In the genomic region with DNA sequence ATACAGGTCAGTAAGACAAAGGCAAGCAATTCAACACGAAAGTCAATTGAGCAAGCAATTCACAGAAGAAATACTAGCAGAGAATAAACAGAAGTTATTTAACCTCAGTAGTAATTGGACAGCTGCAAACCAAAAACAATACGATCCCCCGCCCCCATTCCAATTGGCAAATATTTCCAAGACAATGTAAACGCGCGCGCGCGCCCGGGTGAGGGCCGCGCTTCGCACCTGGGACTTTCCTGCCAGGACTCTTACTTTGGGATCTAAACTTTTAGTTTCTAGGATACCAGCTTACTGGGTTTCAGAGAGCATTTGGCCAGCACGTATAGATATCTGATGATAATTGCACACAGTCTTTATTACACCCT, we compare ENCODE assay signal across 8 cellular contexts. TPM values are rescaled to one million over a fixed set of nuclear protein-coding genes. Genes with fewer than 3 reads are reported as not detected.
A peak's percentile ranks its signal among the peaks of the same experiment; 100 is the strongest.
DNase-seq lines count a peak whose midpoint lies in the region; ATAC-seq and TF ChIP-seq lines count a peak whose summit lies in the region.

No MANE protein-coding gene starts in this region.

- peaks cover 57% of the 10 kb centered on the region for H3K79me2 ChIP-seq in smooth muscle cell (ENCODE audit: low read depth)

- peak overlapping the region; percentile 95 for H3K4me2 ChIP-seq in smooth muscle cell

- in situ Hi-C loops in astrocyte of the spinal cord (cut with HindIII; ENCODE audit: low sequenced_read_pairs), result no loop called here

- WGBS in smooth muscle cell (ENCODE audit: low lambda C conversion rate), result 7% methylated on average over 14 of the region's 14 CpGs

- peak overlapping the region; percentile 83 for H3K27ac ChIP-seq in smooth muscle cell (ENCODE audit: low read depth)

- no peak for TF ChIP-seq CTCF in astrocyte of the spinal cord (IDR thresholded peaks at IDR 0.05; ENCODE audit: low read depth, low read length)
- TF ChIP-seq CTCF in smooth muscle cell (IDR thresholded peaks at IDR 0.05; ENCODE audit: borderline replicate concordance, insufficient read depth, poor library complexity, severe bottlenecking), result no peak

- H2AFZ ChIP-seq in smooth muscle cell (ENCODE audit: low read depth), result peak overlapping the region; percentile 91

- H3F3A ChIP-seq in smooth muscle cell (ENCODE audit: low read depth), result peaks cover 19% of the 10 kb centered on the region

- ATAC-seq in HG03139 (IDR thresholded peaks at IDR 0.05; ENCODE audit: unreplicated experiment), result no peak

- peaks cover 6% of the 10 kb centered on the region for H3K36me3 ChIP-seq in smooth muscle cell (ENCODE audit: low read depth)

- H4K20me1 ChIP-seq in smooth muscle cell (ENCODE audit: low read depth), result no peaks in the 10 kb centered on the region

- H3K4me3 ChIP-seq in astrocyte of the spinal cord (ENCODE audit: low read depth, low read length) (peak overlapping the region; percentile 71), smooth muscle cell (peak overlapping the region; percentile 73)

- peak; percentile 6 for DNase-seq in activated naive CD4-positive, alpha-beta T cell treated with Interleukin-2 at 50 U/mL for 16 hours
- no peak for DNase-seq in activated naive CD4-positive, alpha-beta T cell (lab: John Stamatoyannopoulos, UW)
- DNase-seq in NCI-H2196 treated with DMSO at 0.1 percent for 48 hours (lab: John Stamatoyannopoulos, UW; ENCODE audit: unreplicated experiment), result peak; percentile 61
- DNase-seq in astrocyte of the spinal cord (ENCODE audit: low read depth, low spot score), result no peak
- peak; percentile 66 for DNase-seq in iPS-NIHi11 (ENCODE audit: low spot score)
- no peak for DNase-seq in smooth muscle cell (lab: John Stamatoyannopoulos, UW; ENCODE audit: unreplicated experiment)
- no peak for DNase-seq in T1000 (lab: John Stamatoyannopoulos, UW)

- H3K27me3 ChIP-seq in smooth muscle cell (ENCODE audit: low read depth), result no peaks in the 10 kb centered on the region

- H3K9me3 ChIP-seq in smooth muscle cell (replicated peaks; ENCODE audit: low read depth), result no peaks in the 10 kb centered on the region

- H3K4me1 ChIP-seq in smooth muscle cell (ENCODE audit: low read depth), result peaks cover 5% of the 10 kb centered on the region

- peak overlapping the region; percentile 66 for H3K9ac ChIP-seq in smooth muscle cell (ENCODE audit: low read depth)

RNA-seq across cellular contexts. Expression of a gene that starts 8.5 kb away (rescaled TPM):
- total RNA-seq in smooth muscle cell, result 26.4 and 41.6 TPM in 2 replicates
- 23.8 and 30.3 TPM in 2 replicates for polyA plus RNA-seq in smooth muscle cell

Comparison
In these comparisons a context has a peak if more than half of its experiments do, and no peak if none do; other contexts are left out.
1. DNase-seq: peak in activated naive CD4-positive, alpha-beta T cell treated with Interleukin-2 at 50 U/mL for 16 hours (single experiment), NCI-H2196 treated with DMSO at 0.1 percent for 48 hours (single experiment) and iPS-NIHi11 (single experiment); none in activated naive CD4-positive, alpha-beta T cell (0 of 4), astrocyte of the spinal cord (single experiment), smooth muscle cell (single experiment) and T1000 (single experiment).